ENCODE assay signal across 18 cellular contexts in the genomic region with DNA sequence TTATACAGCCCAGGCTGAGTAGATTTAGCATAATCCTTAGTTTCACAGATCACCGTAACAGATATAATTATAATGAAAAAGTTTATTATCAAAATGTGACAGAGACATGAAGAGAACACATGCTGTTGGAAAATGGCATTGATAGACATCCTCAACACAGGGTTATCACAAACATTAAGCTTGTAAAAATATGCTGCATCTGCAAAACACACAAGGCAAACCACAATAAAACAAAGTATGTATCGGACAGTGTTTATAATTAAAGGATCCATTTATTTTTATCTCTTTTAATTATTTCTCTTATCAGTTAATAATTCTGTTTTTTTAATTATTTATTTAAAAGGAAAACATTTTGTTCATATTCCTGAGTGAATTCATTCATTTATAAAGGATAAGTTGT.
"Had no signal": no experiment of that assay in that cellular context is flagged by ENCODE, and none has a peak within 500 bp of the region (broad histone marks: within the 10 kb centered on the region; RNA-seq: fewer than 3 reads in every experiment).

No MANE protein-coding gene starts in this region.

- H3K4me2 ChIP-seq: SK-N-SH had no signal

- H3K9ac ChIP-seq: SK-N-SH had no signal

- H3K9me3 ChIP-seq: SK-N-SH had no signal

- H3K27ac ChIP-seq: RWPE1 had no signal

- DNase-seq: KBM-7, MV-4-11, NCI-H1048, NCI-H1105, NCI-H1417, NCI-H1436 treated with DMSO at 0.1 percent for 48 hours, NCI-H1694, NCI-H187 treated with DMSO at 0.1 percent for 48 hours, NCI-H2081, NCI-H2107, NCI-H2227 treated with DMSO at 0.1 percent for 48 hours, NCI-H524, NCI-H526 treated with DMSO at 0.1 percent for 48 hours, NCI-H748 treated with DMSO at 0.1 percent for 48 hours, SHP77, SK-N-SH, SW 1271 had no signal
